ENCODE assay signal across 10 cellular contexts in the genomic region with DNA sequence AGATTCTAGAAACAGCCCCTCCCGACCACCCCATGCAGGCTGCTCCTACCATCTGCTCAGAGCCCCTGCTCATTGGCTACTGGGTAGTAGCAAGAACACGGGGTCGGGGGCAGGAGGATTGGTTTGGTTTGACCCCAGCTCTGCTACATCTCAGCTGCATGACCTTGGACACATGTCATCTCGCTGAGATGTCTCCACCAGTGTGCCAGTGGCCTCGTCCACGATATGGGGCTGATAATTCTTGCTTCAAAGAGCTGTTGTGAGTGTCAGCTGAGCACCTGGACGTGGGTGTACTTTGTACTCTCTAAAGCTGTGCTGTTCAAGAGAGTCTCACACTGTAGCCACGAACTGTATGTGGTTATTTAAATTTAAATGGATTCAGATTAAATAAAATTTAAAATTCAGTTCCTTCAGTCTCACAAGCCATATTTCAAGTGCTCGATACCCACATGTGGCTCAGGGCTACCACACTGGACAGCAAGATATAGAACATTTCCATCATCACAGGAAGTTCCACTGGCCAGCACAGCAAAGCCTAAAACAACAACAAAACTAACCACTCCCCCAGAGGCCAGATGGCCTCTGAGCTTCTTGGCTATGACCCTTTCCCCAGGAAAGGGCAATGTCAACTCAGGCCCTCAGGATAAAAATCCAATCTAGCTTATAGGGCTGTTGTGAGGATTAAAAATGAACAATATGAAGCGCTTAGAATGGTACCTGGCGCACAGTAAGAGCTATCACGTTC. TPM values are rescaled to one million over a fixed set of nuclear protein-coding genes. Genes with fewer than 3 reads are reported as not detected.
DNase-seq lines count a peak whose midpoint lies in the region; ATAC-seq and TF ChIP-seq lines count a peak whose summit lies in the region.
"Had no signal": no experiment of that assay in that cellular context is flagged by ENCODE, and none has a peak within 500 bp of the region (broad histone marks: within the 10 kb centered on the region; RNA-seq: fewer than 3 reads in every experiment).

No MANE protein-coding gene starts in this region.

- H3K4me1 ChIP-seq in right lobe of liver = no peaks in the 10 kb centered on the region

- ATAC-seq in right lobe of liver (peak; percentile 19 to 61 (median 27)), GM21619 (IDR thresholded peaks at IDR 0.05; ENCODE audit: unreplicated experiment) (no peak), GM18907 (IDR thresholded peaks at IDR 0.05; ENCODE audit: unreplicated experiment) (no peak)

- intact Hi-C loops in right lobe of liver (cut with DNase I) = no loop called here

- no peaks in the 10 kb centered on the region for H3K36me3 ChIP-seq in right lobe of liver

- no peaks in the 10 kb centered on the region for H3K9me3 ChIP-seq in right lobe of liver

- TF ChIP-seq POLR2A in right lobe of liver (IDR thresholded peaks at IDR 0.05) = no peak

- H3K27ac ChIP-seq in coronary artery (peak overlapping the region; percentile 75 to 91), right lobe of liver (peak overlapping the region in 1 of 3 donors; percentile 13), temporal lobe (ENCODE audit: low read depth, low read length) (peak overlapping the region; percentile 44)

- H3K27me3 ChIP-seq in right lobe of liver = no peaks in the 10 kb centered on the region

- H3K4me3 ChIP-seq in coronary artery (no peak overlapping the region), right lobe of liver (no peak overlapping the region)

- TF ChIP-seq CTCF in coronary artery (IDR thresholded peaks at IDR 0.05) (no peak), right lobe of liver (IDR thresholded peaks at IDR 0.05) (no peak)

- 72% methylated on average over 8 of the region's 12 CpGs for WGBS in right lobe of liver (ENCODE audit: insufficient coverage, low coverage, low lambda C conversion rate, missing lambda C conversion rate)

- DNase-seq in HuH-7 (ENCODE audit: low spot score) (peak; percentile 18), coronary artery (ENCODE audit: low spot score) (no peak), right lobe of liver (no peak), midbrain (lab: John Stamatoyannopoulos, UW) (no peak), NCI-H146 treated with DMSO at 0.1 percent for 48 hours (lab: John Stamatoyannopoulos, UW; ENCODE audit: unreplicated experiment) (no peak)
- DNase-seq: activated T-cell treated with anti-CD3 and anti-CD28 coated beads, Interleukin-2, amount 50 U/mL, for 48 hours; GOT3 had no signal

RNA-seq across cellular contexts. Expression of a gene that starts 18.6 kb away (rescaled TPM):
- 1 to 10 TPM in 3 of 6 experiments, under 1 TPM in 3; 0.46 to 3.5 (median 1.7) TPM for total RNA-seq in right lobe of liver
- total RNA-seq in temporal lobe = 1.5 TPM

Comparison
In these comparisons a context has a peak if more than half of its experiments do, and no peak if none do; other contexts are left out.
1. ATAC-seq: peak in right lobe of liver (4 of 4); none in GM21619 (single experiment) and GM18907 (single experiment).